1 cellular context compared by ENCODE assay signal in genomic region chr20:34397096-34397495, GRCh38.
TF ChIP-seq lines count a peak whose summit lies in the region.

No MANE protein-coding gene starts in this region.

TF ChIP-seq in SK-N-SH, 30 proteins besides CTCF, POLR2A, EP300 and RAD21:
- TF ChIP-seq, protein P1, sequence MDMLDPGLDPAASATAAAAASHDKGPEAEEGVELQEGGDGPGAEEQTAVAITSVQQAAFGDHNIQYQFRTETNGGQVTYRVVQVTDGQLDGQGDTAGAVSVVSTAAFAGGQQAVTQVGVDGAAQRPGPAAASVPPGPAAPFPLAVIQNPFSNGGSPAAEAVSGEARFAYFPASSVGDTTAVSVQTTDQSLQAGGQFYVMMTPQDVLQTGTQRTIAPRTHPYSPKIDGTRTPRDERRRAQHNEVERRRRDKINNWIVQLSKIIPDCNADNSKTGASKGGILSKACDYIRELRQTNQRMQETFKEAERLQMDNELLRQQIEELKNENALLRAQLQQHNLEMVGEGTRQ (IDR thresholded peaks at IDR 0.05; ENCODE audit: borderline replicate concordance, low read depth, low read length) = no peak
- no peak for TF ChIP-seq GATA2 (CRISPR knock-in tag; IDR thresholded peaks at IDR 0.05)
- TF ChIP-seq NFIC (IDR thresholded peaks at IDR 0.05; ENCODE audit: borderline replicate concordance) = no peak
- no peak for TF ChIP-seq MEF2A (IDR thresholded peaks at IDR 0.05; ENCODE audit: borderline replicate concordance, low read depth)
- TF ChIP-seq FOXJ3 (CRISPR knock-in tag; IDR thresholded peaks at IDR 0.05) = no peak
- no peak for TF ChIP-seq GABPA (IDR thresholded peaks at IDR 0.05; ENCODE audit: low read depth)
- no peak for TF ChIP-seq TCF12 (IDR thresholded peaks at IDR 0.05)
- no peak for TF ChIP-seq FOSL2 (IDR thresholded peaks at IDR 0.05; ENCODE audit: borderline replicate concordance, low read depth)
- no peak for TF ChIP-seq CHD2 (IDR thresholded peaks at IDR 0.05; ENCODE audit: low read length, partially characterized antibody)
- TF ChIP-seq TAF1 (IDR thresholded peaks at IDR 0.05; ENCODE audit: borderline replicate concordance, low read depth, low read length) = no peak
- TF ChIP-seq SMC3 (IDR thresholded peaks at IDR 0.05; ENCODE audit: low read depth, low read length) = no peak
- TF ChIP-seq TEAD4 (IDR thresholded peaks at IDR 0.05; ENCODE audit: borderline replicate concordance, insufficient read depth) = no peak
- no peak for TF ChIP-seq REST (IDR thresholded peaks at IDR 0.05; ENCODE audit: low read depth, low read length)
